In genomic region chr18:1511619-1512311, GRCh38 we compare ENCODE assay signal across 1 cellular context.
TF ChIP-seq lines count a peak whose summit lies in the region.

No MANE protein-coding gene starts in this region.

TF ChIP-seq in K562, 482 proteins besides CTCF, POLR2A, EP300 and RAD21 (continued from another document):
- 0 out of 2 replicates have a peak, but pooled peaks have one; percentile 17 for TF ChIP-seq DPF2 (IDR thresholded peaks at IDR 0.05)
- peak; percentile 79 for TF ChIP-seq NFIX (CRISPR knock-in tag; IDR thresholded peaks at IDR 0.05; ENCODE audit: low read depth)
- TF ChIP-seq ZBTB11 (CRISPR knock-in tag; IDR thresholded peaks at IDR 0.05) = 0 out of 6 replicates have a peak, but pooled peaks of 1 of the 3 experiments have one; percentile 27
- TF ChIP-seq MYC (IDR thresholded peaks at IDR 0.05; ENCODE audit: low read depth, low read length) = peak; percentile 39
- no peak for TF ChIP-seq MYC (CRISPR knock-in tag; IDR thresholded peaks at IDR 0.05; ENCODE audit: borderline replicate concordance, low read depth)
- peak; percentile 53; the same call in 1 of the 2 replicates for TF ChIP-seq SMARCA4 (IDR thresholded peaks at IDR 0.05)
- no peak for TF ChIP-seq CBX3 (IDR thresholded peaks at IDR 0.05; ENCODE audit: borderline replicate concordance in 1 of 2, low read length in 2 of 2)
- TF ChIP-seq BACH1 (tag; IDR thresholded peaks at IDR 0.05) = peak; percentile 41; the same call in 1 of the 2 replicates
- peak; percentile 34; the same call in 1 of the 2 replicates for TF ChIP-seq BHLHE40 (IDR thresholded peaks at IDR 0.05; ENCODE audit: low read length)
- 0 out of 4 replicates have a peak, but pooled peaks of 1 of the 2 experiments have one; percentile 21 for TF ChIP-seq SRF (CRISPR knock-in tag; IDR thresholded peaks at IDR 0.05)
- peak; percentile 45; the same call in 1 of the 2 replicates for TF ChIP-seq GABPA (tag; conservative IDR thresholded peaks at IDR 0.05; ENCODE audit: low read depth)
- peak; percentile 48; the same call in 1 of the 2 replicates for TF ChIP-seq HMBOX1 (IDR thresholded peaks at IDR 0.05)
- no peak for TF ChIP-seq RB1 (IDR thresholded peaks at IDR 0.05; ENCODE audit: low read depth)
- no peak for TF ChIP-seq FUS (optimal IDR thresholded peaks at IDR 0.05; ENCODE audit: low read depth, low read length)
- peak; percentile 77 for TF ChIP-seq SMAD1 (IDR thresholded peaks at IDR 0.05; ENCODE audit: low read depth, low read length, partially characterized antibody)
- no peak for TF ChIP-seq GATAD2B (IDR thresholded peaks at IDR 0.05; ENCODE audit: borderline replicate concordance)
- TF ChIP-seq FOXJ2 (tag; IDR thresholded peaks at IDR 0.05) = 0 out of 2 replicates have a peak, but pooled peaks have one; percentile 30
- TF ChIP-seq ZNF639 (CRISPR knock-in tag; conservative IDR thresholded peaks at IDR 0.05 in 1 of 2, IDR thresholded peaks at IDR 0.05 in 1 of 2) = peak in 1 of 2 experiments; percentile 59; a peak in 2 of 4 replicates
- no peak for TF ChIP-seq ZNF133 (CRISPR knock-in tag; IDR thresholded peaks at IDR 0.05)
- TF ChIP-seq SNAPC5 (CRISPR knock-in tag; IDR thresholded peaks at IDR 0.05) = no peak
- peak; percentile 46 for TF ChIP-seq MAFG (tag; conservative IDR thresholded peaks at IDR 0.05)
- 0 out of 2 replicates have a peak, but pooled peaks have one; percentile 25 for TF ChIP-seq ZNF592 (IDR thresholded peaks at IDR 0.05)
- peak; percentile 78 for TF ChIP-seq C11orf30 (IDR thresholded peaks at IDR 0.05; ENCODE audit: low read depth)
- TF ChIP-seq VEZF1 (CRISPR knock-in tag; IDR thresholded peaks at IDR 0.05) = peak; percentile 39; the same call in 1 of the 2 replicates
- no peak for TF ChIP-seq ZNF124 (CRISPR knock-in tag; IDR thresholded peaks at IDR 0.05)
- TF ChIP-seq MAFK (IDR thresholded peaks at IDR 0.05; ENCODE audit: low read length) = peak; percentile 48; the same call in 1 of the 2 replicates
- 0 out of 2 replicates have a peak, but pooled peaks have one; percentile 22 for TF ChIP-seq ZNF311 (CRISPR knock-in tag; IDR thresholded peaks at IDR 0.05)
- TF ChIP-seq ZNF316 (IDR thresholded peaks at IDR 0.05) = peak; percentile 52
- TF ChIP-seq ZNF644 (tag; IDR thresholded peaks at IDR 0.05; ENCODE audit: low read depth) = no peak
- TF ChIP-seq ATF7 (IDR thresholded peaks at IDR 0.05) = 0 out of 2 replicates have a peak, but pooled peaks have one; percentile 13
- TF ChIP-seq NFIC (IDR thresholded peaks at IDR 0.05) = peak; percentile 99
- TF ChIP-seq CEBPZ (IDR thresholded peaks at IDR 0.05; ENCODE audit: borderline replicate concordance, low read depth, low read length) = no peak
- peak; percentile 51; the same call in 1 of the 2 replicates for TF ChIP-seq ZNF766 (CRISPR knock-in tag; conservative IDR thresholded peaks at IDR 0.05)
